ENCODE assay signal across 19 cellular contexts in the genomic region with DNA sequence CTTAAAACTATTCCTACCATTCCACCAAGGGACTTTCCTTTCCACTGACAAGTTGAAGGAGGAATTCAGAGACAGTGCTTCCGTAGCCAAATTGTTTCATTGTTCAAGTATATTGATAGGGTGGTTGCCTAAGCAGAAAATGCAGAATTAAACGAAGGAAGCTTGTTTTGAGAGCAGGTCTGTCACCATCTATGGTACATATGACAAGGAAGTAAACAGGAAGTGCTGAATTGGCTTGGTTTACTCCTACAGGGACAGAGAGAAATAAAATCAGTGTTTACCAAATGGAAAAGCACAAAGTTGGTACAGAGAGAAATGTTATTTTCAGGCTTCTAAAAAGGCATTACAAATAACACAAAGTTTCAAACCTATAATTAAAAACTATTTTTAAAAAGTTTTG.
DNase-seq lines count a peak whose midpoint lies in the region; ATAC-seq, FAIRE-seq and TF ChIP-seq lines count a peak whose summit lies in the region.
"Had no signal": no experiment of that assay in that cellular context is flagged by ENCODE, and none has a peak within 500 bp of the region (broad histone marks: within the 10 kb centered on the region; RNA-seq: fewer than 3 reads in every experiment).

No MANE protein-coding gene starts in this region.

- peaks cover 8% of the 10 kb centered on the region for H3K9me3 Mint-ChIP-seq in activated CD4-positive, alpha-beta T cell treated with anti-CD3 and anti-CD28 coated beads, Interleukin-2, amount 10 ng/mL, durations not matched to agents 24 days and 14 days
- H3K9me3 Mint-ChIP-seq in activated T-helper 1 cell treated with anti-CD3 and anti-CD28 coated beads, Interleukin-12 subunit alpha, Interleukin-12 subunit beta, Interleukin-2, Interleukin-4 antibody, amounts not matched to agents 30 ng/mL and 10 ng/mL and 1 ng/mL, durations not matched to agents 14 hours and 24 hours and 36 hours = no peaks in the 10 kb centered on the region
- no peaks in the 10 kb centered on the region for H3K9me3 Mint-ChIP-seq in stimulated activated effector memory CD8-positive, alpha-beta T cell treated with anti-CD3 and anti-CD28 coated beads, Interleukin-12 subunit alpha, Interleukin-12 subunit beta, amount 100 ng/mL, for 72 hours
- no peaks in the 10 kb centered on the region for H3K9me3 Mint-ChIP-seq in stimulated activated naive B cell treated with anti-CD40 and anti-IgM and Interleukin-4, amounts not matched to agents 10 μg/mL and 1 μg/mL and 100 μg/mL, for 72 hours
- H3K9me3 Mint-ChIP-seq: CD14-positive monocyte; CD8-positive, alpha-beta T cell; GM23338; HFFc6 had no signal

- peak; percentile 47 for DNase-seq in activated CD4-positive, alpha-beta T cell treated with anti-CD3 and anti-CD28 coated beads, Interleukin-2, amount 10 ng/mL, durations not matched to agents 24 days and 14 days
- DNase-seq in activated CD4-positive, alpha-beta T cell treated with anti-CD3 and anti-CD28 coated beads for 4 hours = no peak
- no peak for DNase-seq in GM12891 (ENCODE audit: insufficient read length, low spot score)
- no peak for DNase-seq in activated T-helper 1 cell treated with anti-CD3 and anti-CD28 coated beads, Interleukin-12 subunit alpha, Interleukin-12 subunit beta, Interleukin-2, Interleukin-4 antibody, amounts not matched to agents 30 ng/mL and 10 ng/mL and 1 ng/mL, durations not matched to agents 14 hours and 24 hours and 36 hours (ENCODE audit: low spot score)
- DNase-seq in stimulated activated effector memory CD8-positive, alpha-beta T cell treated with anti-CD3 and anti-CD28 coated beads, Interleukin-12 subunit alpha, Interleukin-12 subunit beta, amount 100 ng/mL, for 72 hours (ENCODE audit: low spot score in 2 of 2) = no peak
- no peak for DNase-seq in GOT3 (lab: John Stamatoyannopoulos, UW)
- no peak for DNase-seq in stimulated activated naive B cell treated with anti-CD40 and anti-IgM and Interleukin-4, amounts not matched to agents 10 μg/mL and 1 μg/mL and 100 μg/mL, for 72 hours
- no peak for DNase-seq in SHP77 treated with DMSO at 0.1 percent for 48 hours (lab: John Stamatoyannopoulos, UW)
- DNase-seq: 8988T; Calu3; CD8-positive, alpha-beta T cell; DND-41; EL; H7; HFFc6 had no signal

- no peaks in the 10 kb centered on the region for H3K27me3 Mint-ChIP-seq in activated CD4-positive, alpha-beta T cell treated with anti-CD3 and anti-CD28 coated beads, Interleukin-2, amount 10 ng/mL, durations not matched to agents 24 days and 14 days
- no peaks in the 10 kb centered on the region for H3K27me3 Mint-ChIP-seq in activated T-helper 1 cell treated with anti-CD3 and anti-CD28 coated beads, Interleukin-12 subunit alpha, Interleukin-12 subunit beta, Interleukin-2, Interleukin-4 antibody, amounts not matched to agents 30 ng/mL and 10 ng/mL and 1 ng/mL, durations not matched to agents 14 hours and 24 hours and 36 hours (ENCODE audit: insufficient read depth)
- H3K27me3 Mint-ChIP-seq in stimulated activated naive B cell treated with anti-CD40 and anti-IgM and Interleukin-4, amounts not matched to agents 10 μg/mL and 1 μg/mL and 100 μg/mL, for 72 hours = no peaks in the 10 kb centered on the region

- no peak overlapping the region for H3K4me3 Mint-ChIP-seq in activated CD4-positive, alpha-beta T cell treated with anti-CD3 and anti-CD28 coated beads, Interleukin-2, amount 10 ng/mL, durations not matched to agents 24 days and 14 days
- no peak overlapping the region for H3K4me3 Mint-ChIP-seq in activated T-helper 1 cell treated with anti-CD3 and anti-CD28 coated beads, Interleukin-12 subunit alpha, Interleukin-12 subunit beta, Interleukin-2, Interleukin-4 antibody, amounts not matched to agents 30 ng/mL and 10 ng/mL and 1 ng/mL, durations not matched to agents 14 hours and 24 hours and 36 hours
- no peak overlapping the region for H3K4me3 Mint-ChIP-seq in stimulated activated effector memory CD8-positive, alpha-beta T cell treated with anti-CD3 and anti-CD28 coated beads, Interleukin-12 subunit alpha, Interleukin-12 subunit beta, amount 100 ng/mL, for 72 hours
- H3K4me3 Mint-ChIP-seq in stimulated activated naive B cell treated with anti-CD40 and anti-IgM and Interleukin-4, amounts not matched to agents 10 μg/mL and 1 μg/mL and 100 μg/mL, for 72 hours = no peak overlapping the region
- H3K4me3 Mint-ChIP-seq: CD14-positive monocyte; CD8-positive, alpha-beta T cell; GM23338; HFFc6 had no signal

- TF ChIP-seq POLR2A in GM12891 (IDR thresholded peaks at IDR 0.05; ENCODE audit: low read depth, low read length) = no peak

- peaks cover 18% of the 10 kb centered on the region for H3K4me1 Mint-ChIP-seq in activated CD4-positive, alpha-beta T cell treated with anti-CD3 and anti-CD28 coated beads, Interleukin-2, amount 10 ng/mL, durations not matched to agents 24 days and 14 days
- H3K4me1 Mint-ChIP-seq in activated T-helper 1 cell treated with anti-CD3 and anti-CD28 coated beads, Interleukin-12 subunit alpha, Interleukin-12 subunit beta, Interleukin-2, Interleukin-4 antibody, amounts not matched to agents 30 ng/mL and 10 ng/mL and 1 ng/mL, durations not matched to agents 14 hours and 24 hours and 36 hours (ENCODE audit: low read depth) = peaks cover 18% of the 10 kb centered on the region
- H3K4me1 Mint-ChIP-seq in stimulated activated effector memory CD8-positive, alpha-beta T cell treated with anti-CD3 and anti-CD28 coated beads, Interleukin-12 subunit alpha, Interleukin-12 subunit beta, amount 100 ng/mL, for 72 hours = peaks cover 23% of the 10 kb centered on the region
- H3K4me1 Mint-ChIP-seq in stimulated activated naive B cell treated with anti-CD40 and anti-IgM and Interleukin-4, amounts not matched to agents 10 μg/mL and 1 μg/mL and 100 μg/mL, for 72 hours = no peaks in the 10 kb centered on the region

- peaks cover 16% of the 10 kb centered on the region for H3K36me3 Mint-ChIP-seq in activated CD4-positive, alpha-beta T cell treated with anti-CD3 and anti-CD28 coated beads, Interleukin-2, amount 10 ng/mL, durations not matched to agents 24 days and 14 days (ENCODE audit: low read depth)
- peaks cover 8% of the 10 kb centered on the region for H3K36me3 Mint-ChIP-seq in activated T-helper 1 cell treated with anti-CD3 and anti-CD28 coated beads, Interleukin-12 subunit alpha, Interleukin-12 subunit beta, Interleukin-2, Interleukin-4 antibody, amounts not matched to agents 30 ng/mL and 10 ng/mL and 1 ng/mL, durations not matched to agents 14 hours and 24 hours and 36 hours (ENCODE audit: low read depth)
- no peaks in the 10 kb centered on the region for H3K36me3 Mint-ChIP-seq in stimulated activated effector memory CD8-positive, alpha-beta T cell treated with anti-CD3 and anti-CD28 coated beads, Interleukin-12 subunit alpha, Interleukin-12 subunit beta, amount 100 ng/mL, for 72 hours
- H3K36me3 Mint-ChIP-seq in stimulated activated naive B cell treated with anti-CD40 and anti-IgM and Interleukin-4, amounts not matched to agents 10 μg/mL and 1 μg/mL and 100 μg/mL, for 72 hours = no peaks in the 10 kb centered on the region
- H3K36me3 Mint-ChIP-seq: CD14-positive monocyte had no signal

- H3K27ac Mint-ChIP-seq in activated CD4-positive, alpha-beta T cell treated with anti-CD3 and anti-CD28 coated beads, Interleukin-2, amount 10 ng/mL, durations not matched to agents 24 days and 14 days = peak overlapping the region; percentile 19
- H3K27ac Mint-ChIP-seq in activated T-helper 1 cell treated with anti-CD3 and anti-CD28 coated beads, Interleukin-12 subunit alpha, Interleukin-12 subunit beta, Interleukin-2, Interleukin-4 antibody, amounts not matched to agents 30 ng/mL and 10 ng/mL and 1 ng/mL, durations not matched to agents 14 hours and 24 hours and 36 hours = peak overlapping the region; percentile 22
- H3K27ac Mint-ChIP-seq in stimulated activated effector memory CD8-positive, alpha-beta T cell treated with anti-CD3 and anti-CD28 coated beads, Interleukin-12 subunit alpha, Interleukin-12 subunit beta, amount 100 ng/mL, for 72 hours = peak overlapping the region; percentile 70
- no peak overlapping the region for H3K27ac Mint-ChIP-seq in stimulated activated naive B cell treated with anti-CD40 and anti-IgM and Interleukin-4, amounts not matched to agents 10 μg/mL and 1 μg/mL and 100 μg/mL, for 72 hours
- H3K27ac Mint-ChIP-seq: CD14-positive monocyte; CD8-positive, alpha-beta T cell; HFFc6 had no signal

- intact Hi-C loops in activated CD4-positive, alpha-beta T cell treated with anti-CD3 and anti-CD28 coated beads, Interleukin-2, amount 10 ng/mL, durations not matched to agents 24 days and 14 days (cut with micrococcal nuclease) = no loop called here
- intact Hi-C loops in activated T-helper 1 cell treated with anti-CD3 and anti-CD28 coated beads, Interleukin-12 subunit alpha, Interleukin-12 subunit beta, Interleukin-2, Interleukin-4 antibody, amounts not matched to agents 30 ng/mL and 10 ng/mL and 1 ng/mL, durations not matched to agents 14 hours and 24 hours and 36 hours (cut with micrococcal nuclease) = no loop called here

- no peak for FAIRE-seq in GM12891 (lab: Jason Lieb, UNC)
- FAIRE-seq: GM12878 had no signal

- ATAC-seq in stimulated activated effector memory CD8-positive, alpha-beta T cell treated with anti-CD3 and anti-CD28 coated beads, Interleukin-12 subunit alpha, Interleukin-12 subunit beta, amount 100 ng/mL, for 72 hours = no peak
- ATAC-seq in stimulated activated naive B cell treated with anti-CD40 and anti-IgM and Interleukin-4, amounts not matched to agents 10 μg/mL and 1 μg/mL and 100 μg/mL, for 72 hours (replicated peaks) = no peak
- ATAC-seq: CD8-positive, alpha-beta T cell; GM12878; GM23338; HCT116 had no signal

TF ChIP-seq in GM12891, 5 proteins besides CTCF, POLR2A, EP300 and RAD21:
- TF ChIP-seq POLR2AphosphoS5 (IDR thresholded peaks at IDR 0.05; ENCODE audit: low read depth, low read length) = no peak
- TF ChIP-seq TAF1 (IDR thresholded peaks at IDR 0.05; ENCODE audit: low read depth, low read length) = no peak
- TF ChIP-seq SPI1 (IDR thresholded peaks at IDR 0.05; ENCODE audit: low read depth, low read length) = peak; percentile 14; the same call in 1 of the 2 replicates
- no peak for TF ChIP-seq POU2F2 (IDR thresholded peaks at IDR 0.05; ENCODE audit: low read depth, low read length)
